In the genomic region with DNA sequence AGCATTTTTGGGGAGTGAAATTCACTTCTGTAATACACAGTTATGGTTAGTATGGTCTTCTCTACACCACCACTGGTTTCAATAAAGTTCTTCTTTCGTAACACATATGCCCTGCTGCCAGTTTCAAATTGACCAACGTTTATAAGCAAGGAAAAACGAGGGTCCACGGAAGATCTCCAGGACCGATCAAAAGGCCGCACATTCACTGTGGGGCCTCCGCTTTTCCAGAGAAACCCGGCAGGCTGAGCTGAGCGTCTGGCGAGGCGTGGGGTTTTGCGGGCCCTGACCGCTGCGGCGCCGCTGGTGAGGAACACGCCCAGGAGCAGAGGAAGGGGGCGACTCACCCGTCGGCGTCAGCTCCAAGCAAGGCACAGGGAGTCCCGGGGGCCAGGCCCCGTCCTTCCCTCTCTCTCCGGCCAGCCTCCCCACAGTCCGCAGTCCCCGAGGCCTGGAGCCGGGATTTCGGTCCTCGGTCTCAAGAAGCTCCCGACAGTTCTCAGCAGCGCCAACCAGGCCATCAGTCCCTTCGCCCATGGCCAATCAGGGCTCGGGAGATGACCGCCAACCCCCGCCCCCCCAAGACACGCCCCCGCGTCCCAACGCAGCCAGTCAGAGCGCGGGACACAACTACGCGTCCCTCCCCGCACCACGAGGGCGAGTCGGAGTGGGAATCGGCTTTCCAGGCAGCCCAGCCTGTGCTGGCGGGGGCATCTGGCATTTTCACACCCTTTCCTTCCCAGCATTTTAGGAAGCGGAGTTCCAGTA, we compare ENCODE assay signal across 1 cellular context.
TF ChIP-seq lines count a peak whose summit lies in the region.

A gene with protein sequence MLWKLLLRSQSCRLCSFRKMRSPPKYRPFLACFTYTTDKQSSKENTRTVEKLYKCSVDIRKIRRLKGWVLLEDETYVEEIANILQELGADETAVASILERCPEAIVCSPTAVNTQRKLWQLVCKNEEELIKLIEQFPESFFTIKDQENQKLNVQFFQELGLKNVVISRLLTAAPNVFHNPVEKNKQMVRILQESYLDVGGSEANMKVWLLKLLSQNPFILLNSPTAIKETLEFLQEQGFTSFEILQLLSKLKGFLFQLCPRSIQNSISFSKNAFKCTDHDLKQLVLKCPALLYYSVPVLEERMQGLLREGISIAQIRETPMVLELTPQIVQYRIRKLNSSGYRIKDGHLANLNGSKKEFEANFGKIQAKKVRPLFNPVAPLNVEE (minus strand): TSS at position 522 of the 765 bp plus-strand sequence. CDS start 8,432 bp downstream, outside the sequence.

TF ChIP-seq in HepG2, 621 proteins besides CTCF, POLR2A, EP300 and RAD21 (continued from another document and continues in another):
- TF ChIP-seq SP4 (CRISPR knock-in tag; IDR thresholded peaks at IDR 0.05) (peak; percentile 80; the same call in 1 of the 2 replicates), NCOA2 (CRISPR knock-in tag; IDR thresholded peaks at IDR 0.05) (no peak), ZNF136 (CRISPR knock-in tag; IDR thresholded peaks at IDR 0.05; ENCODE audit: low read depth) (no peak), ZNF660 (CRISPR knock-in tag; IDR thresholded peaks at IDR 0.05; ENCODE audit: borderline replicate concordance, low read depth) (no peak), TCF12 (IDR thresholded peaks at IDR 0.05) (no peak), TCF12 (CRISPR knock-in tag; IDR thresholded peaks at IDR 0.05) (no peak), ZMAT3 (CRISPR knock-in tag; conservative IDR thresholded peaks at IDR 0.05) (peak; percentile 70; the same call in 1 of the 2 replicates), ELF4 (CRISPR knock-in tag; IDR thresholded peaks at IDR 0.05; ENCODE audit: borderline replicate concordance) (no peak), ZNF12 (CRISPR knock-in tag; IDR thresholded peaks at IDR 0.05) (no peak), SALL1 (CRISPR knock-in tag; IDR thresholded peaks at IDR 0.05) (peak; percentile 86; the same call in 1 of the 2 replicates), SALL2 (CRISPR knock-in tag; IDR thresholded peaks at IDR 0.05) (peak; percentile 75; the same call in 1 of the 2 replicates), ELF3 (CRISPR knock-in tag; IDR thresholded peaks at IDR 0.05) (peak; percentile 54), CCDC6 (CRISPR knock-in tag; IDR thresholded peaks at IDR 0.05) (no peak), SP2 (CRISPR knock-in tag; IDR thresholded peaks at IDR 0.05) (peak; percentile 84), JUNB (CRISPR knock-in tag; IDR thresholded peaks at IDR 0.05; ENCODE audit: borderline replicate concordance) (no peak), ZNF143 (CRISPR knock-in tag; IDR thresholded peaks at IDR 0.05) (0 out of 2 replicates have a peak, but pooled peaks have one; percentile 27), RARA (CRISPR knock-in tag; IDR thresholded peaks at IDR 0.05) (no peak; the same call in 1 of the 2 replicates), ZNF83 (CRISPR knock-in tag; IDR thresholded peaks at IDR 0.05; ENCODE audit: borderline replicate concordance) (peak; percentile 85; the same call in 1 of the 2 replicates), TEAD2 (CRISPR knock-in tag; IDR thresholded peaks at IDR 0.05) (no peak)
- TF ChIP-seq, protein P1, sequence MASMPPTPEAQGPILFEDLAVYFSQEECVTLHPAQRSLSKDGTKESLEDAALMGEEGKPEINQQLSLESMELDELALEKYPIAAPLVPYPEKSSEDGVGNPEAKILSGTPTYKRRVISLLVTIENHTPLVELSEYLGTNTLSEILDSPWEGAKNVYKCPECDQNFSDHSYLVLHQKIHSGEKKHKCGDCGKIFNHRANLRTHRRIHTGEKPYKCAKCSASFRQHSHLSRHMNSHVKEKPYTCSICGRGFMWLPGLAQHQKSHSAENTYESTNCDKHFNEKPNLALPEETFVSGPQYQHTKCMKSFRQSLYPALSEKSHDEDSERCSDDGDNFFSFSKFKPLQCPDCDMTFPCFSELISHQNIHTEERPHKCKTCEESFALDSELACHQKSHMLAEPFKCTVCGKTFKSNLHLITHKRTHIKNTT (CRISPR knock-in tag; IDR thresholded peaks at IDR 0.05), result no peak
- TF ChIP-seq, protein P2, sequence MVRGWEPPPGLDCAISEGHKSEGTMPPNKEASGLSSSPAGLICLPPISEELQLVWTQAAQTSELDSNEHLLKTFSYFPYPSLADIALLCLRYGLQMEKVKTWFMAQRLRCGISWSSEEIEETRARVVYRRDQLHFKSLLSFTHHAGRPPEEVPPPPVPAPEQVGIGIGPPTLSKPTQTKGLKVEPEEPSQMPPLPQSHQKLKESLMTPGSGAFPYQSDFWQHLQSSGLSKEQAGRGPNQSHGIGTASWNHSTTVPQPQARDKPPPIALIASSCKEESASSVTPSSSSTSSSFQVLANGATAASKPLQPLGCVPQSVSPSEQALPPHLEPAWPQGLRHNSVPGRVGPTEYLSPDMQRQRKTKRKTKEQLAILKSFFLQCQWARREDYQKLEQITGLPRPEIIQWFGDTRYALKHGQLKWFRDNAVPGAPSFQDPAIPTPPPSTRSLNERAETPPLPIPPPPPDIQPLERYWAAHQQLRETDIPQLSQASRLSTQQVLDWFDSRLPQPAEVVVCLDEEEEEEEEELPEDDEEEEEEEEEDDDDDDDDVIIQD (CRISPR knock-in tag; IDR thresholded peaks at IDR 0.05; ENCODE audit: low read depth), result peak; percentile 91
- TF ChIP-seq, protein P3, sequence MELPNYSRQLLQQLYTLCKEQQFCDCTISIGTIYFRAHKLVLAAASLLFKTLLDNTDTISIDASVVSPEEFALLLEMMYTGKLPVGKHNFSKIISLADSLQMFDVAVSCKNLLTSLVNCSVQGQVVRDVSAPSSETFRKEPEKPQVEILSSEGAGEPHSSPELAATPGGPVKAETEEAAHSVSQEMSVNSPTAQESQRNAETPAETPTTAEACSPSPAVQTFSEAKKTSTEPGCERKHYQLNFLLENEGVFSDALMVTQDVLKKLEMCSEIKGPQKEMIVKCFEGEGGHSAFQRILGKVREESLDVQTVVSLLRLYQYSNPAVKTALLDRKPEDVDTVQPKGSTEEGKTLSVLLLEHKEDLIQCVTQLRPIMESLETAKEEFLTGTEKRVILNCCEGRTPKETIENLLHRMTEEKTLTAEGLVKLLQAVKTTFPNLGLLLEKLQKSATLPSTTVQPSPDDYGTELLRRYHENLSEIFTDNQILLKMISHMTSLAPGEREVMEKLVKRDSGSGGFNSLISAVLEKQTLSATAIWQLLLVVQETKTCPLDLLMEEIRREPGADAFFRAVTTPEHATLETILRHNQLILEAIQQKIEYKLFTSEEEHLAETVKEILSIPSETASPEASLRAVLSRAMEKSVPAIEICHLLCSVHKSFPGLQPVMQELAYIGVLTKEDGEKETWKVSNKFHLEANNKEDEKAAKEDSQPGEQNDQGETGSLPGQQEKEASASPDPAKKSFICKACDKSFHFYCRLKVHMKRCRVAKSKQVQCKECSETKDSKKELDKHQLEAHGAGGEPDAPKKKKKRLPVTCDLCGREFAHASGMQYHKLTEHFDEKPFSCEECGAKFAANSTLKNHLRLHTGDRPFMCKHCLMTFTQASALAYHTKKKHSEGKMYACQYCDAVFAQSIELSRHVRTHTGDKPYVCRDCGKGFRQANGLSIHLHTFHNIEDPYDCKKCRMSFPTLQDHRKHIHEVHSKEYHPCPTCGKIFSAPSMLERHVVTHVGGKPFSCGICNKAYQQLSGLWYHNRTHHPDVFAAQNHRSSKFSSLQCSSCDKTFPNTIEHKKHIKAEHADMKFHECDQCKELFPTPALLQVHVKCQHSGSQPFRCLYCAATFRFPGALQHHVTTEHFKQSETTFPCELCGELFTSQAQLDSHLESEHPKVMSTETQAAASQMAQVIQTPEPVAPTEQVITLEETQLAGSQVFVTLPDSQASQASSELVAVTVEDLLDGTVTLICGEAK (IDR thresholded peaks at IDR 0.05), result peak; percentile 53; the same call in 1 of the 2 replicates
- TF ChIP-seq, protein P3 (CRISPR knock-in tag; IDR thresholded peaks at IDR 0.05), result peak; percentile 97
- TF ChIP-seq, protein P4, sequence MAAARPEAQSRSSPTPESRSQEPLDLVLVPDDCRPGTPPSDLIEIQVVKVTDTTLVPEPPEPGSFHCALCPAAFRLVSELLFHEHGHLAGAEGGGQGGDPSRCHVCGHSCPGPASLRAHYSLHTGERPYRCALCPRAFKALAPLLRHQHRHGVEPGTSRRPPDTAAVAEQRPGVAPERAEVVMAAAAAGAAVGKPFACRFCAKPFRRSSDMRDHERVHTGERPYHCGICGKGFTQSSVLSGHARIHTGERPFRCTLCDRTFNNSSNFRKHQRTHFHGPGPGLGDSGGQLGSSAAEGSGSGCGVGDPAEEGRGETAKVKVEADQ (CRISPR knock-in tag; IDR thresholded peaks at IDR 0.05; ENCODE audit: borderline replicate concordance), result no peak
- TF ChIP-seq, protein P5, sequence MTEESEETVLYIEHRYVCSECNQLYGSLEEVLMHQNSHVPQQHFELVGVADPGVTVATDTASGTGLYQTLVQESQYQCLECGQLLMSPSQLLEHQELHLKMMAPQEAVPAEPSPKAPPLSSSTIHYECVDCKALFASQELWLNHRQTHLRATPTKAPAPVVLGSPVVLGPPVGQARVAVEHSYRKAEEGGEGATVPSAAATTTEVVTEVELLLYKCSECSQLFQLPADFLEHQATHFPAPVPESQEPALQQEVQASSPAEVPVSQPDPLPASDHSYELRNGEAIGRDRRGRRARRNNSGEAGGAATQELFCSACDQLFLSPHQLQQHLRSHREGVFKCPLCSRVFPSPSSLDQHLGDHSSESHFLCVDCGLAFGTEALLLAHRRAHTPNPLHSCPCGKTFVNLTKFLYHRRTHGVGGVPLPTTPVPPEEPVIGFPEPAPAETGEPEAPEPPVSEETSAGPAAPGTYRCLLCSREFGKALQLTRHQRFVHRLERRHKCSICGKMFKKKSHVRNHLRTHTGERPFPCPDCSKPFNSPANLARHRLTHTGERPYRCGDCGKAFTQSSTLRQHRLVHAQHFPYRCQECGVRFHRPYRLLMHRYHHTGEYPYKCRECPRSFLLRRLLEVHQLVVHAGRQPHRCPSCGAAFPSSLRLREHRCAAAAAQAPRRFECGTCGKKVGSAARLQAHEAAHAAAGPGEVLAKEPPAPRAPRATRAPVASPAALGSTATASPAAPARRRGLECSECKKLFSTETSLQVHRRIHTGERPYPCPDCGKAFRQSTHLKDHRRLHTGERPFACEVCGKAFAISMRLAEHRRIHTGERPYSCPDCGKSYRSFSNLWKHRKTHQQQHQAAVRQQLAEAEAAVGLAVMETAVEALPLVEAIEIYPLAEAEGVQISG (CRISPR knock-in tag; IDR thresholded peaks at IDR 0.05), result peak; percentile 46
- TF ChIP-seq, protein P6, sequence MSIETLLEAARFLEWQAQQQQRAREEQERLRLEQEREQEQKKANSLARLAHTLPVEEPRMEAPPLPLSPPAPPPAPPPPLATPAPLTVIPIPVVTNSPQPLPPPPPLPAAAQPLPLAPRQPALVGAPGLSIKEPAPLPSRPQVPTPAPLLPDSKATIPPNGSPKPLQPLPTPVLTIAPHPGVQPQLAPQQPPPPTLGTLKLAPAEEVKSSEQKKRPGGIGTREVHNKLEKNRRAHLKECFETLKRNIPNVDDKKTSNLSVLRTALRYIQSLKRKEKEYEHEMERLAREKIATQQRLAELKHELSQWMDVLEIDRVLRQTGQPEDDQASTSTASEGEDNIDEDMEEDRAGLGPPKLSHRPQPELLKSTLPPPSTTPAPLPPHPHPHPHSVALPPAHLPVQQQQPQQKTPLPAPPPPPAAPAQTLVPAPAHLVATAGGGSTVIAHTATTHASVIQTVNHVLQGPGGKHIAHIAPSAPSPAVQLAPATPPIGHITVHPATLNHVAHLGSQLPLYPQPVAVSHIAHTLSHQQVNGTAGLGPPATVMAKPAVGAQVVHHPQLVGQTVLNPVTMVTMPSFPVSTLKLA (IDR thresholded peaks at IDR 0.05), result peak; percentile 58
- TF ChIP-seq, protein P7, sequence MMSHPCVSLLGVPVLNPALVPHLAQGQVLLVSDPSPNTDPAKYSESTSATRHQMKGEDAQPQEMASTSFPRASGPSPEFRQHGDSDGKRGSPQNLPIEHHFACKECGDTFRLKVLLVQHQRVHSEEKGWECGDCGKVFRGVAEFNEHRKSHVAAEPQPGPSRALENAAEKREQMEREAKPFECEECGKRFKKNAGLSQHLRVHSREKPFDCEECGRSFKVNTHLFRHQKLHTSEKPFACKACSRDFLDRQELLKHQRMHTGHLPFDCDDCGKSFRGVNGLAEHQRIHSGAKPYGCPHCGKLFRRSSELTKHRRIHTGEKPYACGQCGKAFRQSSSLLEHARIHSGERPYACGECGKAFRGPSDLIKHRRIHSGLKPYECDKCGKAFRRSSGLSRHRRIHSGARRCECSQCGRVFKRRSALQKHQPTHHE (CRISPR knock-in tag; IDR thresholded peaks at IDR 0.05; ENCODE audit: borderline replicate concordance), result peak; percentile 70; the same call in 1 of the 2 replicates
